Comparison of ENCODE assay signal across 8 cellular contexts in the genomic region with DNA sequence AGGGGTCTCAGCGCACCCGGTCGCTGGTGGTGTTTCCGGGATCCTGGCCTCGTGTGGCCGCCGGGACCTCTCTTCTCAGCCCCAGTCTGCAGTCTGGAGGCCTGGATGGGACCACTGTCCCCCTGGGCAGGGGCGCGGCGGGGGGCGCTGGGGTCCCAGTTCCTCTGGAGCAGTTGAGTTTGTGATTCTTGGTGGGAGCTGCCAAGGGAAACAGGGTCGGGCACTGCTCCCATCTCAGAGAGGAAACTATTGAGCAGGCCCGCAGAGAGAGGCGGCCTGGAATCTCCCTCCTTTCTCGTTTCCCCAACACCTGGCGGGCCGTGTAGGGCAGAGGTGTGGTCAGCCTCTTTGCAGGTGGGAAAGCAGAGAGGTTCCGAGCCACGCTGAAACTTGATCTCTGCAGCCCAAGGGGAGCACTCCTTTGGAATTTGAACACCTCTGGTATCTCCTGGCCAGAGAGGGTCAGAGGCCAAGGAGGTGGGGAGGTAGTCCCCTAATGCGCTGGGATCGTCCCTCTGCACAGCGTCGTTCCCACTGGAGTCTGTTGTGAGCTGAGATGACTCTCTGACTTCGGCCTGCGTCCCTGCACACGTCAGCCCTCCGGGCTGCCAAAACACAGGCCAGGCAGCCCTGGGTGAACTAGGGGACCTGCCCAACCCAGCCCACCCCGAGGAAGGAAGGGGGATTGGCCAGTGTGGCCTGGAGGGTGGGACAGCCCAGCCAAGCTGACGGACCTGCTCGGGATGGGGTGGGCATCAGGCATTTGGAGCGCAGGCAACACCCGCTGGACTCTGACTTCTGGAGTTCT. TPM values are rescaled to one million over a fixed set of nuclear protein-coding genes. Genes with fewer than 3 reads are reported as not detected.
DNase-seq lines count a peak whose midpoint lies in the region; ATAC-seq, FAIRE-seq and TF ChIP-seq lines count a peak whose summit lies in the region.

No MANE protein-coding gene starts in this region.

- peak overlapping the region; percentile 94 for H3K27ac Mint-ChIP-seq in activated CD4-positive, alpha-beta T cell treated with anti-CD3 and anti-CD28 coated beads, Interleukin-2, amount 10 ng/mL, durations not matched to agents 24 days and 14 days
- peak overlapping the region; percentile 69 to 74 for H3K27ac Mint-ChIP-seq in stimulated activated naive CD8-positive, alpha-beta T cell treated with anti-CD3 and anti-CD28 coated beads, Interleukin-15, amount 100 ng/mL, for 72 hours

- DNase-seq in activated CD4-positive, alpha-beta T cell treated with anti-CD3 and anti-CD28 coated beads, Interleukin-2, amount 10 ng/mL, durations not matched to agents 24 days and 14 days: peak; percentile 77
- no peak for DNase-seq in activated CD4-positive, alpha-beta T cell treated with anti-CD3 and anti-CD28 coated beads, Interleukin-2, amount 50 U/mL, for 4 hours
- DNase-seq in MG63 (peak; percentile 80), bronchial epithelial cell (ENCODE audit: low read depth) (no peak), kidney tubule cell (ENCODE audit: low spot score) (peak; percentile 43), GOT3 (lab: John Stamatoyannopoulos, UW) (no peak)
- peak in 1 of 2 donors; percentile 43 for DNase-seq in stimulated activated naive CD8-positive, alpha-beta T cell treated with anti-CD3 and anti-CD28 coated beads, Interleukin-15, amount 100 ng/mL, for 72 hours

- H3K36me3 ChIP-seq in MG63 (peaks cover 19% of the 10 kb centered on the region), bronchial epithelial cell (ENCODE audit: control insufficient read depth, insufficient read depth, low read length) (no peaks in the 10 kb centered on the region)

- FAIRE-seq in bronchial epithelial cell (lab: Jason Lieb, UNC): no peak

- H3K4me3 ChIP-seq in MG63 (peak overlapping the region; percentile 85), bronchial epithelial cell (ENCODE audit: low read depth, low read length) (peak overlapping the region; percentile 62)

- no peak for ATAC-seq in stimulated activated naive CD8-positive, alpha-beta T cell treated with anti-CD3 and anti-CD28 coated beads, Interleukin-15, amount 100 ng/mL, for 72 hours
- ATAC-seq in HG02840 (IDR thresholded peaks at IDR 0.05; ENCODE audit: low FRiP score, unreplicated experiment): no peak

- H3K4me1 Mint-ChIP-seq in activated CD4-positive, alpha-beta T cell treated with anti-CD3 and anti-CD28 coated beads, Interleukin-2, amount 10 ng/mL, durations not matched to agents 24 days and 14 days: peaks cover 63% of the 10 kb centered on the region
- H3K4me1 Mint-ChIP-seq in stimulated activated naive CD8-positive, alpha-beta T cell treated with anti-CD3 and anti-CD28 coated beads, Interleukin-15, amount 100 ng/mL, for 72 hours: peaks cover 83% of the 10 kb centered on the region

- H3K9me3 ChIP-seq in MG63: no peaks in the 10 kb centered on the region

- H3K4me3 Mint-ChIP-seq in activated CD4-positive, alpha-beta T cell treated with anti-CD3 and anti-CD28 coated beads, Interleukin-2, amount 10 ng/mL, durations not matched to agents 24 days and 14 days: peak overlapping the region; percentile 95
- H3K4me3 Mint-ChIP-seq in stimulated activated naive CD8-positive, alpha-beta T cell treated with anti-CD3 and anti-CD28 coated beads, Interleukin-15, amount 100 ng/mL, for 72 hours: peak overlapping the region; percentile 84 to 92

- peaks cover 21% of the 10 kb centered on the region for H3K36me3 Mint-ChIP-seq in activated CD4-positive, alpha-beta T cell treated with anti-CD3 and anti-CD28 coated beads, Interleukin-2, amount 10 ng/mL, durations not matched to agents 24 days and 14 days (ENCODE audit: low read depth)

- H3K9me3 Mint-ChIP-seq in activated CD4-positive, alpha-beta T cell treated with anti-CD3 and anti-CD28 coated beads, Interleukin-2, amount 10 ng/mL, durations not matched to agents 24 days and 14 days: no peaks in the 10 kb centered on the region
- H3K9me3 Mint-ChIP-seq in stimulated activated naive CD8-positive, alpha-beta T cell treated with anti-CD3 and anti-CD28 coated beads, Interleukin-15, amount 100 ng/mL, for 72 hours: no peaks in the 10 kb centered on the region

- no peaks in the 10 kb centered on the region for H3K27me3 Mint-ChIP-seq in activated CD4-positive, alpha-beta T cell treated with anti-CD3 and anti-CD28 coated beads, Interleukin-2, amount 10 ng/mL, durations not matched to agents 24 days and 14 days
- no peaks in the 10 kb centered on the region for H3K27me3 Mint-ChIP-seq in stimulated activated naive CD8-positive, alpha-beta T cell treated with anti-CD3 and anti-CD28 coated beads, Interleukin-15, amount 100 ng/mL, for 72 hours

- no peaks in the 10 kb centered on the region for H3K27me3 ChIP-seq in MG63
- H3K27me3 ChIP-seq in bronchial epithelial cell (ENCODE audit: control insufficient read depth, insufficient read depth, low read length): no peaks in the 10 kb centered on the region

- TF ChIP-seq CTCF in bronchial epithelial cell (IDR thresholded peaks at IDR 0.05; ENCODE audit: insufficient read depth, low read length, severe bottlenecking): no peak

- intact Hi-C loops in activated CD4-positive, alpha-beta T cell treated with anti-CD3 and anti-CD28 coated beads, Interleukin-2, amount 10 ng/mL, durations not matched to agents 24 days and 14 days (cut with micrococcal nuclease): loop anchor here (1.0 to 2.0 kb wide), 4 partner anchors 7 to 49 kb away; partner anchors contain the start of gene C19orf12

RNA-seq across cellular contexts. Expression of gene PLEKHF1, which starts 0.8 kb away (rescaled TPM):
- 24.0 and 26.7 TPM in 2 replicates for total RNA-seq in activated CD4-positive, alpha-beta T cell treated with anti-CD3 and anti-CD28 coated beads, Interleukin-2, amount 10 ng/mL, durations not matched to agents 24 days and 14 days
- 22.2 and 37.5 TPM in 2 replicates for total RNA-seq in MG63 (2014; rRNA removed; shearing (Covaris generic); ENCODE audit: low replicate concordance)
- 11.9 and 23.4 TPM in 2 replicates for total RNA-seq in bronchial epithelial cell

RNA-seq across cellular contexts. Expression of gene C19orf12, which starts 49.0 kb away (rescaled TPM):
- 41.4 and 41.6 TPM in 2 replicates for total RNA-seq in activated CD4-positive, alpha-beta T cell treated with anti-CD3 and anti-CD28 coated beads, Interleukin-2, amount 10 ng/mL, durations not matched to agents 24 days and 14 days
- total RNA-seq in MG63 (2014; rRNA removed; shearing (Covaris generic); ENCODE audit: low replicate concordance): 35.6 and 47.0 TPM in 2 replicates
- 9.0 and 9.7 TPM in 2 replicates for total RNA-seq in bronchial epithelial cell

RNA-seq across cellular contexts. Expression of gene POP4, which starts 59.9 kb away (rescaled TPM):
- total RNA-seq in activated CD4-positive, alpha-beta T cell treated with anti-CD3 and anti-CD28 coated beads, Interleukin-2, amount 10 ng/mL, durations not matched to agents 24 days and 14 days: 121 TPM in 2 replicates
- total RNA-seq in MG63 (2014; rRNA removed; shearing (Covaris generic); ENCODE audit: low replicate concordance): 150 and 267 TPM in 2 replicates
- total RNA-seq in bronchial epithelial cell: 58.7 and 79.2 TPM in 2 replicates

Comparison
In these comparisons a context has a peak if more than half of its experiments do, and no peak if none do; other contexts are left out.
1. DNase-seq: peak in activated CD4-positive, alpha-beta T cell treated with anti-CD3 and anti-CD28 coated beads, Interleukin-2, amount 10 ng/mL, durations not matched to agents 24 days and 14 days (single experiment), MG63 (single experiment) and kidney tubule cell (single experiment); none in activated CD4-positive, alpha-beta T cell treated with anti-CD3 and anti-CD28 coated beads, Interleukin-2, amount 50 U/mL, for 4 hours (0 of 2), bronchial epithelial cell (single experiment) and GOT3 (single experiment).